In the genomic region with DNA sequence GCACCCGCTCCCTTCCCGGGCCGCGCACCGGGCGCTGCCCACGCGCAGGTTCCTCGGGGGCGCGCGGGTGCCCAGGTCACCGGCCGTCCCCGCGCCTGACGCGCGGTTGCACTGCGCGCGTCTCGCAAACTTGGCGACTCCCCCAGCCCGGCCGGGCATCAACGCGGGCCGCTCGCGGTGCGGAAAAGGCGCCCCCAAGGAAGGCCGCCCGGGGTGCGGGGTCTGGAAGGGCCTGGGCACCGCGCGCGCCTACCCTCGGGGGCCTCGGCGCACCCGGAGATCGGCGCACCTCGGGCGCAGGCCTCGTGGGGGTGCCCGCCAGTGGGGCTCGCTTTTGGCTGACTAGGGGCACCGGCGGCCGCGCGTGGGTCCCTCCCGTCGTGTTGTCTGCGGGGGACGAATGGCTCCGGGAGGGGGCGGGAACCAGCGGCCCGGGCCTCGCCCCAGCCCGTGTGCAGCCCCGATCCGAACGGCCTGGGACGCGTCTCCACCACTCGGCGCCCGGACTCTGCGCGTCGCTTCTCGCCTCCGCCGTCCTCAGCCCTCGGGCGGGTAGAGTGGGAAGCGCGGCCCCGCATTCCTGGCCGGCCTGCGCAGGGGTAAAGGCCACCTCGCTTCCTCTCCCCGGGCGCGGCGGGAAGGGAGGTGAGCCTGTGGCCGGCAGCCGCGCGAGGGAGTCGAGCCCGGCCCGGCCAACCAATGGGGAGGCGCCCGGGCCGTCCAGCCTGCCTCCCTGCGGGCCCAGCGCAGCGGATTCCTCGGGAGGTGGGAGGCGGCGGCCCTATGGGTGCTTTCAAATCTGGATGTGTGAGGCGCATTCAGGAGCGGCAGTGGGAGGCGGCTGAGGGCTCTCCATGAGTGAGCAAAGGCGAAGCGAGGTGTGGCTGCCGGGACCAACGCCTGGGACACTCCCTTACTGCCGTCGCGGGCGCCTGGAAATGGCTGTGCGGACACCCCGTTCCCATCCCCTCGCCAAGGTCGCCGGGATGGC, we compare ENCODE assay signal across 8 cellular contexts. TPM values are rescaled to one million over a fixed set of nuclear protein-coding genes. Genes with fewer than 3 reads are reported as not detected.
DNase-seq lines count a peak whose midpoint lies in the region; ATAC-seq and TF ChIP-seq lines count a peak whose summit lies in the region.

No MANE protein-coding gene starts in this region.

- H3K4me2 ChIP-seq in osteoblast (ENCODE audit: insufficient read depth, low read length) = no peak overlapping the region

- TF ChIP-seq CTCF in fibroblast of the aortic adventitia (IDR thresholded peaks at IDR 0.05; ENCODE audit: insufficient read depth, low read length) (no peak), osteoblast (IDR thresholded peaks at IDR 0.05; ENCODE audit: extremely low read depth, low read depth, low read length) (no peak)

- H3K27me3 Mint-ChIP-seq in CD4-positive, alpha-beta memory T cell = peaks cover 19 to 23% of the 10 kb centered on the region in 2 donors

- CTCF ChIA-PET in CD4-positive, alpha-beta memory T cell (lab: Charles Lee; ENCODE audit: partially characterized antibody) = no interaction called here

- H3K9me3 Mint-ChIP-seq in CD4-positive, alpha-beta memory T cell = peaks cover 0 to 3% (median 0%) of the 10 kb centered on the region in 8 donors

- H3K79me2 ChIP-seq in osteoblast (ENCODE audit: insufficient read depth, low read length) = no peaks in the 10 kb centered on the region

- H4K20me1 ChIP-seq in osteoblast (ENCODE audit: insufficient read depth, low read length) = no peaks in the 10 kb centered on the region

- peaks cover 2 to 4% of the 10 kb centered on the region in 2 donors for H3K36me3 Mint-ChIP-seq in CD4-positive, alpha-beta memory T cell

- POLR2A ChIA-PET in CD4-positive, alpha-beta memory T cell (lab: Charles Lee; ENCODE audit: partially characterized antibody) = no interaction called here

- H3K4me1 Mint-ChIP-seq in CD4-positive, alpha-beta memory T cell = peaks cover 8 to 11% (median 10%) of the 10 kb centered on the region in 4 donors

- no peak overlapping the region for H3K27ac ChIP-seq in osteoblast (ENCODE audit: low read depth, low read length)
- no peak overlapping the region for H3K27ac ChIP-seq in CD4-positive, alpha-beta memory T cell (ENCODE audit: low read depth, low read length)

- no peaks in the 10 kb centered on the region for H3K9me3 ChIP-seq in NT2/D1 (ENCODE audit: insufficient read depth, low read length)
- H3K9me3 ChIP-seq in osteoblast (ENCODE audit: low read depth, low read length) = no peaks in the 10 kb centered on the region
- H3K9me3 ChIP-seq in CD4-positive, alpha-beta memory T cell (ENCODE audit: control insufficient read depth in 1 of 2, low read length in 2 of 2) = no peaks in the 10 kb centered on the region

- H3K27ac Mint-ChIP-seq in CD4-positive, alpha-beta memory T cell = no peak overlapping the region

- H3K4me1 ChIP-seq in NT2/D1 (ENCODE audit: insufficient read depth, insufficient read length) (peaks cover 20% of the 10 kb centered on the region), osteoblast (ENCODE audit: insufficient read depth, low read length) (peaks cover 13% of the 10 kb centered on the region)
- peaks cover 10% of the 10 kb centered on the region for H3K4me1 ChIP-seq in CD4-positive, alpha-beta memory T cell (ENCODE audit: insufficient read depth, low read length)

- DNase-seq in NT2/D1 (ENCODE audit: low read depth, low spot score) (no peak), fibroblast of the aortic adventitia (ENCODE audit: low read depth) (no peak), osteoblast (ENCODE audit: insufficient read length, low spot score, missing footprints) (peak; percentile 91), DMS153 treated with DMSO at 0.1 percent for 48 hours (lab: John Stamatoyannopoulos, UW; ENCODE audit: unreplicated experiment) (no peak), posterior vena cava (ENCODE audit: low spot score) (no peak)
- no peak for DNase-seq in CD4-positive, alpha-beta memory T cell

- peaks cover 31% of the 10 kb centered on the region for H3K27me3 ChIP-seq in NT2/D1 (ENCODE audit: insufficient read depth, insufficient read length)
- peaks cover 29% of the 10 kb centered on the region for H3K27me3 ChIP-seq in osteoblast (ENCODE audit: insufficient read depth, low read length)
- H3K27me3 ChIP-seq in CD4-positive, alpha-beta memory T cell (ENCODE audit: insufficient read depth, low read length) = peaks cover 19% of the 10 kb centered on the region

- intact Hi-C loops in CD4-positive, alpha-beta memory T cell (cut with micrococcal nuclease) = no loop called here
- intact Hi-C loops in posterior vena cava (cut with DNase I) = no loop called here

- peak overlapping the region in 2 of 8 donors; percentile 54 to 62 for H3K4me3 Mint-ChIP-seq in CD4-positive, alpha-beta memory T cell

- H2AFZ ChIP-seq in osteoblast (ENCODE audit: low read length) = no peak overlapping the region

- peak; percentile 4 for ATAC-seq in GM18867 (IDR thresholded peaks at IDR 0.05; ENCODE audit: unreplicated experiment)
- ATAC-seq in GM18498 (IDR thresholded peaks at IDR 0.05; ENCODE audit: unreplicated experiment) = no peak

- peak overlapping the region; percentile 83 for H3K9ac ChIP-seq in NT2/D1 (ENCODE audit: insufficient read length, low read depth)

- peak overlapping the region; percentile 73 for H3K4me3 ChIP-seq in NT2/D1 (ENCODE audit: insufficient read length, low read depth)
- H3K4me3 ChIP-seq in fibroblast of the aortic adventitia (ENCODE audit: low read depth, low read length) = peak overlapping the region; percentile 59
- no peak overlapping the region for H3K4me3 ChIP-seq in osteoblast (ENCODE audit: insufficient read depth, low read length)
- no peak overlapping the region for H3K4me3 ChIP-seq in CD4-positive, alpha-beta memory T cell (ENCODE audit: low read length in 2 of 2)

- H3K36me3 ChIP-seq in NT2/D1 (ENCODE audit: insufficient read depth, insufficient read length, low read length) (no peaks in the 10 kb centered on the region), osteoblast (ENCODE audit: insufficient read depth, low read length) (no peaks in the 10 kb centered on the region)
- no peaks in the 10 kb centered on the region for H3K36me3 ChIP-seq in CD4-positive, alpha-beta memory T cell (ENCODE audit: insufficient read depth, low read length)

RNA-seq across cellular contexts. Expression of a gene that starts 0.9 kb away (rescaled TPM):
- total RNA-seq in fibroblast of the aortic adventitia (ENCODE audit: low replicate concordance) (1.1 and 2.9 TPM in 2 replicates), osteoblast (under 0.01 and 0.36 TPM in 2 replicates), posterior vena cava (10 to 100 TPM in 1 of 2 donors, 1 to 10 TPM in 1; 6.8 to 11.9 TPM)
- under 1 TPM; 0.28 to 0.87 TPM for total RNA-seq in CD4-positive, alpha-beta memory T cell
- polyA plus RNA-seq in CD4-positive, alpha-beta memory T cell = under 1 TPM in 1 of 2 donors, not detected in 1; 0.09 TPM

RNA-seq across cellular contexts. Expression of a gene that starts 29.3 kb away (rescaled TPM):
- not detected in 2 replicates for total RNA-seq in fibroblast of the aortic adventitia (ENCODE audit: low replicate concordance)
- total RNA-seq in osteoblast = not detected in 2 replicates
- total RNA-seq in CD4-positive, alpha-beta memory T cell = not detected
- polyA plus RNA-seq in CD4-positive, alpha-beta memory T cell = not detected
- not detected for total RNA-seq in posterior vena cava

RNA-seq across cellular contexts. Expression of a gene that starts 33.1 kb away (rescaled TPM):
- 100 and 136 TPM in 2 replicates for total RNA-seq in fibroblast of the aortic adventitia (ENCODE audit: low replicate concordance)
- total RNA-seq in osteoblast = 99.6 and 115 TPM in 2 replicates
- 10 to 100 TPM; 44.4 to 44.9 TPM for total RNA-seq in CD4-positive, alpha-beta memory T cell
- polyA plus RNA-seq in CD4-positive, alpha-beta memory T cell = 10 to 100 TPM; 66.4 to 76.1 TPM
- 100 to 1,000 TPM; 113 to 132 TPM for total RNA-seq in posterior vena cava

Comparison
In these comparisons a context has a peak if more than half of its experiments do, and no peak if none do; other contexts are left out.
1. H3K4me3 ChIP-seq: peak in NT2/D1 (single experiment) and fibroblast of the aortic adventitia (single experiment); none in osteoblast (single experiment) and CD4-positive, alpha-beta memory T cell (0 of 2).